Comparison of ENCODE assay signal across 1 cellular context in genomic region chr14:34873591-34874385, GRCh38.
A peak's percentile ranks its signal among the peaks of the same experiment; 100 is the strongest.
TF ChIP-seq lines count a peak whose summit lies in the region.

No MANE protein-coding gene starts in this region.

TF ChIP-seq in K562, 482 proteins besides CTCF, POLR2A, EP300 and RAD21 (continued from another document and continues in another):
- TF ChIP-seq SAP30 (IDR thresholded peaks at IDR 0.05; ENCODE audit: borderline replicate concordance, insufficient read depth, low read depth, low read length, poor library complexity, severe bottlenecking) (peak; percentile 21), NR2C2 (CRISPR knock-in tag; IDR thresholded peaks at IDR 0.05) (no peak), NR2C2 (tag; IDR thresholded peaks at IDR 0.05) (peak; percentile 53), ZNF354B (CRISPR knock-in tag; IDR thresholded peaks at IDR 0.05) (no peak), POLR2B (IDR thresholded peaks at IDR 0.05; ENCODE audit: low read depth, partially characterized antibody) (peak; percentile 57), ZNF282 (CRISPR knock-in tag; IDR thresholded peaks at IDR 0.05) (no peak), SMAD3 (CRISPR knock-in tag; conservative IDR thresholded peaks at IDR 0.05) (no peak), ZBTB7A (IDR thresholded peaks at IDR 0.05; ENCODE audit: borderline replicate concordance, control insufficient read depth, low read depth, low read length) (peak; percentile 67; the same call in 1 of the 2 replicates), SUPT5H (IDR thresholded peaks at IDR 0.05) (peak; percentile 74), RBM25 (IDR thresholded peaks at IDR 0.05; ENCODE audit: low read depth, low read length, severe bottlenecking) (no peak), HOXB6 (CRISPR knock-in tag; IDR thresholded peaks at IDR 0.05; ENCODE audit: borderline replicate concordance) (no peak), BHLHE40 (IDR thresholded peaks at IDR 0.05; ENCODE audit: low read length) (no peak), E2F1 (CRISPR knock-in tag; IDR thresholded peaks at IDR 0.05) (peak; percentile 36; the same call in 1 of the 2 replicates), NFRKB (IDR thresholded peaks at IDR 0.05; ENCODE audit: low read depth) (peak; percentile 71; the same call in 1 of the 2 replicates), FOXA3 (CRISPR knock-in tag; conservative IDR thresholded peaks at IDR 0.05 in 1 of 2, IDR thresholded peaks at IDR 0.05 in 1 of 2) (0 out of 4 replicates have a peak, but pooled peaks of 1 of the 2 experiments have one; percentile 17), NFYB (IDR thresholded peaks at IDR 0.05; ENCODE audit: extremely low read depth, insufficient read length) (no peak), ZNF551 (CRISPR knock-in tag; IDR thresholded peaks at IDR 0.05) (no peak), HNRNPH1 (optimal IDR thresholded peaks at IDR 0.05; ENCODE audit: low read depth, low read length) (no peak), RBBP5 (IDR thresholded peaks at IDR 0.05; ENCODE audit: borderline replicate concordance, insufficient read depth, low read length, poor library complexity, severe bottlenecking) (peak; percentile 58), JUN (IDR thresholded peaks at IDR 0.05; ENCODE audit: borderline replicate concordance, low read depth, low read length) (no peak), JUN (CRISPR knock-in tag; IDR thresholded peaks at IDR 0.05; ENCODE audit: borderline replicate concordance) (0 out of 2 replicates have a peak, but pooled peaks have one; percentile 28), SIN3A (IDR thresholded peaks at IDR 0.05; ENCODE audit: borderline replicate concordance in 2 of 2, control insufficient read depth in 1 of 2, low read depth in 2 of 2, low read length in 2 of 2) (peak in 1 of 2 experiments; percentile 56; a peak in 1 of 4 replicates), MIER1 (IDR thresholded peaks at IDR 0.05; ENCODE audit: low read depth) (no peak), PRPF4 (IDR thresholded peaks at IDR 0.05; ENCODE audit: insufficient read depth, low read depth, low read length, poor library complexity, severe bottlenecking) (peak; percentile 47), TRIM24 (IDR thresholded peaks at IDR 0.05) (peak in 1 of 2 experiments; percentile 52; a peak in 1 of 4 replicates), KLF6 (CRISPR knock-in tag; IDR thresholded peaks at IDR 0.05; ENCODE audit: borderline replicate concordance) (no peak), NONO (IDR thresholded peaks at IDR 0.05; ENCODE audit: low read depth in 2 of 2, low read length in 1 of 2) (peak in 1 of 2 experiments; percentile 36; a peak in 1 of 4 replicates), KAT8 (IDR thresholded peaks at IDR 0.05; ENCODE audit: low read depth) (no peak), ETV1 (tag; conservative IDR thresholded peaks at IDR 0.05; ENCODE audit: low read depth) (no peak), ELF1 (tag; IDR thresholded peaks at IDR 0.05) (peak; percentile 81), TBP (optimal IDR thresholded peaks at IDR 0.05; ENCODE audit: low read depth, low read length) (peak; percentile 62), RBFOX2 (IDR thresholded peaks at IDR 0.05; ENCODE audit: low read depth, low read length) (peak; percentile 86), ZBTB17 (CRISPR knock-in tag; IDR thresholded peaks at IDR 0.05) (no peak), TFAP4 (CRISPR knock-in tag; IDR thresholded peaks at IDR 0.05; ENCODE audit: borderline replicate concordance) (peak; percentile 57; the same call in 1 of the 2 replicates), CXXC5 (CRISPR knock-in tag; IDR thresholded peaks at IDR 0.05) (peak; percentile 60)
- TF ChIP-seq, protein P1, sequence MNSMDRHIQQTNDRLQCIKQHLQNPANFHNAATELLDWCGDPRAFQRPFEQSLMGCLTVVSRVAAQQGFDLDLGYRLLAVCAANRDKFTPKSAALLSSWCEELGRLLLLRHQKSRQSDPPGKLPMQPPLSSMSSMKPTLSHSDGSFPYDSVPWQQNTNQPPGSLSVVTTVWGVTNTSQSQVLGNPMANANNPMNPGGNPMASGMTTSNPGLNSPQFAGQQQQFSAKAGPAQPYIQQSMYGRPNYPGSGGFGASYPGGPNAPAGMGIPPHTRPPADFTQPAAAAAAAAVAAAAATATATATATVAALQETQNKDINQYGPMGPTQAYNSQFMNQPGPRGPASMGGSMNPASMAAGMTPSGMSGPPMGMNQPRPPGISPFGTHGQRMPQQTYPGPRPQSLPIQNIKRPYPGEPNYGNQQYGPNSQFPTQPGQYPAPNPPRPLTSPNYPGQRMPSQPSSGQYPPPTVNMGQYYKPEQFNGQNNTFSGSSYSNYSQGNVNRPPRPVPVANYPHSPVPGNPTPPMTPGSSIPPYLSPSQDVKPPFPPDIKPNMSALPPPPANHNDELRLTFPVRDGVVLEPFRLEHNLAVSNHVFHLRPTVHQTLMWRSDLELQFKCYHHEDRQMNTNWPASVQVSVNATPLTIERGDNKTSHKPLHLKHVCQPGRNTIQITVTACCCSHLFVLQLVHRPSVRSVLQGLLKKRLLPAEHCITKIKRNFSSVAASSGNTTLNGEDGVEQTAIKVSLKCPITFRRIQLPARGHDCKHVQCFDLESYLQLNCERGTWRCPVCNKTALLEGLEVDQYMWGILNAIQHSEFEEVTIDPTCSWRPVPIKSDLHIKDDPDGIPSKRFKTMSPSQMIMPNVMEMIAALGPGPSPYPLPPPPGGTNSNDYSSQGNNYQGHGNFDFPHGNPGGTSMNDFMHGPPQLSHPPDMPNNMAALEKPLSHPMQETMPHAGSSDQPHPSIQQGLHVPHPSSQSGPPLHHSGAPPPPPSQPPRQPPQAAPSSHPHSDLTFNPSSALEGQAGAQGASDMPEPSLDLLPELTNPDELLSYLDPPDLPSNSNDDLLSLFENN (IDR thresholded peaks at IDR 0.05; ENCODE audit: low read depth in 2 of 2, low read length in 2 of 2), result no peak
- TF ChIP-seq, protein P2, sequence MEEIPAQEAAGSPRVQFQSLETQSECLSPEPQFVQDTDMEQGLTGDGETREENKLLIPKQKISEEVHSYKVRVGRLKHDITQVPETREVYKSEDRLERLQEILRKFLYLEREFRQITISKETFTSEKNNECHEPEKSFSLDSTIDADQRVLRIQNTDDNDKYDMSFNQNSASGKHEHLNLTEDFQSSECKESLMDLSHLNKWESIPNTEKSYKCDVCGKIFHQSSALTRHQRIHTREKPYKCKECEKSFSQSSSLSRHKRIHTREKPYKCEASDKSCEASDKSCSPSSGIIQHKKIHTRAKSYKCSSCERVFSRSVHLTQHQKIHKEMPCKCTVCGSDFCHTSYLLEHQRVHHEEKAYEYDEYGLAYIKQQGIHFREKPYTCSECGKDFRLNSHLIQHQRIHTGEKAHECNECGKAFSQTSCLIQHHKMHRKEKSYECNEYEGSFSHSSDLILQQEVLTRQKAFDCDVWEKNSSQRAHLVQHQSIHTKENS (CRISPR knock-in tag; IDR thresholded peaks at IDR 0.05), result no peak
- TF ChIP-seq, protein P3, sequence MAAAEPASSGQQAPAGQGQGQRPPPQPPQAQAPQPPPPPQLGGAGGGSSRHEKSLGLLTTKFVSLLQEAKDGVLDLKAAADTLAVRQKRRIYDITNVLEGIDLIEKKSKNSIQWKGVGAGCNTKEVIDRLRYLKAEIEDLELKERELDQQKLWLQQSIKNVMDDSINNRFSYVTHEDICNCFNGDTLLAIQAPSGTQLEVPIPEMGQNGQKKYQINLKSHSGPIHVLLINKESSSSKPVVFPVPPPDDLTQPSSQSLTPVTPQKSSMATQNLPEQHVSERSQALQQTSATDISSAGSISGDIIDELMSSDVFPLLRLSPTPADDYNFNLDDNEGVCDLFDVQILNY (CRISPR knock-in tag; IDR thresholded peaks at IDR 0.05), result no peak
- TF ChIP-seq, protein P4, sequence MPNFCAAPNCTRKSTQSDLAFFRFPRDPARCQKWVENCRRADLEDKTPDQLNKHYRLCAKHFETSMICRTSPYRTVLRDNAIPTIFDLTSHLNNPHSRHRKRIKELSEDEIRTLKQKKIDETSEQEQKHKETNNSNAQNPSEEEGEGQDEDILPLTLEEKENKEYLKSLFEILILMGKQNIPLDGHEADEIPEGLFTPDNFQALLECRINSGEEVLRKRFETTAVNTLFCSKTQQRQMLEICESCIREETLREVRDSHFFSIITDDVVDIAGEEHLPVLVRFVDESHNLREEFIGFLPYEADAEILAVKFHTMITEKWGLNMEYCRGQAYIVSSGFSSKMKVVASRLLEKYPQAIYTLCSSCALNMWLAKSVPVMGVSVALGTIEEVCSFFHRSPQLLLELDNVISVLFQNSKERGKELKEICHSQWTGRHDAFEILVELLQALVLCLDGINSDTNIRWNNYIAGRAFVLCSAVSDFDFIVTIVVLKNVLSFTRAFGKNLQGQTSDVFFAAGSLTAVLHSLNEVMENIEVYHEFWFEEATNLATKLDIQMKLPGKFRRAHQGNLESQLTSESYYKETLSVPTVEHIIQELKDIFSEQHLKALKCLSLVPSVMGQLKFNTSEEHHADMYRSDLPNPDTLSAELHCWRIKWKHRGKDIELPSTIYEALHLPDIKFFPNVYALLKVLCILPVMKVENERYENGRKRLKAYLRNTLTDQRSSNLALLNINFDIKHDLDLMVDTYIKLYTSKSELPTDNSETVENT (CRISPR knock-in tag; IDR thresholded peaks at IDR 0.05), result 0 out of 2 replicates have a peak, but pooled peaks have one; percentile 10
- TF ChIP-seq, protein P5, sequence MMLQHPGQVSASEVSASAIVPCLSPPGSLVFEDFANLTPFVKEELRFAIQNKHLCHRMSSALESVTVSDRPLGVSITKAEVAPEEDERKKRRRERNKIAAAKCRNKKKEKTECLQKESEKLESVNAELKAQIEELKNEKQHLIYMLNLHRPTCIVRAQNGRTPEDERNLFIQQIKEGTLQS (IDR thresholded peaks at IDR 0.05), result no peak; the same call in 1 of the 2 replicates
- TF ChIP-seq, protein P5 (CRISPR knock-in tag; conservative IDR thresholded peaks at IDR 0.05), result peak; percentile 38; the same call in 1 of the 2 replicates
- TF ChIP-seq, protein P6, sequence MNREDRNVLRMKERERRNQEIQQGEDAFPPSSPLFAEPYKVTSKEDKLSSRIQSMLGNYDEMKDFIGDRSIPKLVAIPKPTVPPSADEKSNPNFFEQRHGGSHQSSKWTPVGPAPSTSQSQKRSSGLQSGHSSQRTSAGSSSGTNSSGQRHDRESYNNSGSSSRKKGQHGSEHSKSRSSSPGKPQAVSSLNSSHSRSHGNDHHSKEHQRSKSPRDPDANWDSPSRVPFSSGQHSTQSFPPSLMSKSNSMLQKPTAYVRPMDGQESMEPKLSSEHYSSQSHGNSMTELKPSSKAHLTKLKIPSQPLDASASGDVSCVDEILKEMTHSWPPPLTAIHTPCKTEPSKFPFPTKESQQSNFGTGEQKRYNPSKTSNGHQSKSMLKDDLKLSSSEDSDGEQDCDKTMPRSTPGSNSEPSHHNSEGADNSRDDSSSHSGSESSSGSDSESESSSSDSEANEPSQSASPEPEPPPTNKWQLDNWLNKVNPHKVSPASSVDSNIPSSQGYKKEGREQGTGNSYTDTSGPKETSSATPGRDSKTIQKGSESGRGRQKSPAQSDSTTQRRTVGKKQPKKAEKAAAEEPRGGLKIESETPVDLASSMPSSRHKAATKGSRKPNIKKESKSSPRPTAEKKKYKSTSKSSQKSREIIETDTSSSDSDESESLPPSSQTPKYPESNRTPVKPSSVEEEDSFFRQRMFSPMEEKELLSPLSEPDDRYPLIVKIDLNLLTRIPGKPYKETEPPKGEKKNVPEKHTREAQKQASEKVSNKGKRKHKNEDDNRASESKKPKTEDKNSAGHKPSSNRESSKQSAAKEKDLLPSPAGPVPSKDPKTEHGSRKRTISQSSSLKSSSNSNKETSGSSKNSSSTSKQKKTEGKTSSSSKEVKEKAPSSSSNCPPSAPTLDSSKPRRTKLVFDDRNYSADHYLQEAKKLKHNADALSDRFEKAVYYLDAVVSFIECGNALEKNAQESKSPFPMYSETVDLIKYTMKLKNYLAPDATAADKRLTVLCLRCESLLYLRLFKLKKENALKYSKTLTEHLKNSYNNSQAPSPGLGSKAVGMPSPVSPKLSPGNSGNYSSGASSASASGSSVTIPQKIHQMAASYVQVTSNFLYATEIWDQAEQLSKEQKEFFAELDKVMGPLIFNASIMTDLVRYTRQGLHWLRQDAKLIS (CRISPR knock-in tag; IDR thresholded peaks at IDR 0.05), result peak; percentile 76; the same call in 1 of the 2 replicates
